Comparison of ENCODE assay signal across 17 cellular contexts in the genomic region with DNA sequence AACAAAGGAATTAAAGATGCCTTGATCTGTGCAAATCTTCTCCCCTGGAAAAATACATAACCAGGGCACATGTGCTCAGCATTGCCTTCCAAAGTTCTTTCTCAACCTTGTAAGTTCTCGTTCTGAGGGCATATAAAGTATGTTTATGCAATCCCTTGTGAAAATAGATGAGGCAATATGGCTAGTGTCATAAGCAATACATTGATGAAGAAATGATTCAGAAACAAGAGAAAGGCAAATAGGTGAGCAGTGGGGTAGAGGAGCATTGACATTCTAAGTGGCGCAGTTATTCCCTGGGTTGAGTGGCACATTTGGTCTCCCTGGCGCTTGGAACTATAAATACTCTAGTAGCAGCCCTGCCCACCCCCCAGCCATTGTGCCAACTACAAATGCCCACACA. TPM values are rescaled to one million over a fixed set of nuclear protein-coding genes. Genes with fewer than 3 reads are reported as not detected.
DNase-seq lines count a peak whose midpoint lies in the region; ATAC-seq and TF ChIP-seq lines count a peak whose summit lies in the region.
"Had no signal": no experiment of that assay in that cellular context is flagged by ENCODE, and none has a peak within 500 bp of the region (broad histone marks: within the 10 kb centered on the region; RNA-seq: fewer than 3 reads in every experiment).

No MANE protein-coding gene starts in this region.

- no peak for ATAC-seq in stimulated activated naive CD8-positive, alpha-beta T cell treated with anti-CD3 and anti-CD28 coated beads, Interleukin-15, amount 100 ng/mL, for 72 hours
- ATAC-seq in stimulated activated naive CD8-positive, alpha-beta T cell treated with anti-CD3 and anti-CD28 coated beads, Interleukin-15, Interleukin-2, amounts not matched to agents 100 U/mL and 50 U/mL, for 24 hours, result no peak
- ATAC-seq in HG02970 (IDR thresholded peaks at IDR 0.05; ENCODE audit: low FRiP score, unreplicated experiment), result no peak
- ATAC-seq in GM18502 (IDR thresholded peaks at IDR 0.05; ENCODE audit: poor library complexity, unreplicated experiment), result no peak

- no peak overlapping the region for H3K4me3 ChIP-seq in SK-N-MC
- H3K4me3 ChIP-seq in fibroblast of the aortic adventitia (ENCODE audit: low read depth, low read length), result no peak overlapping the region
- H3K4me3 ChIP-seq: lung, skin epidermis, thoracic aorta had no signal

- no peaks in the 10 kb centered on the region for H3K36me3 ChIP-seq in SK-N-MC (ENCODE audit: insufficient read depth, low read length)
- H3K36me3 ChIP-seq: thoracic aorta had no signal

- H3K9me3 ChIP-seq in SK-N-MC (ENCODE audit: low read depth, low read length), result no peaks in the 10 kb centered on the region
- H3K9me3 ChIP-seq: thoracic aorta had no signal

- peaks cover 38% of the 10 kb centered on the region for H3K4me1 Mint-ChIP-seq in stimulated activated naive CD8-positive, alpha-beta T cell treated with anti-CD3 and anti-CD28 coated beads, Interleukin-15, amount 100 ng/mL, for 72 hours

- no peaks in the 10 kb centered on the region for H3K27me3 Mint-ChIP-seq in stimulated activated naive CD8-positive, alpha-beta T cell treated with anti-CD3 and anti-CD28 coated beads, Interleukin-15, amount 100 ng/mL, for 72 hours

- H3K27ac Mint-ChIP-seq in stimulated activated naive CD8-positive, alpha-beta T cell treated with anti-CD3 and anti-CD28 coated beads, Interleukin-15, amount 100 ng/mL, for 72 hours, result peak overlapping the region; percentile 24 to 30

- H3K27ac ChIP-seq in SK-N-MC, result peak overlapping the region; percentile 66
- H3K27ac ChIP-seq: skin epidermis, thoracic aorta had no signal

- peaks cover 8 to 14% of the 10 kb centered on the region in 2 donors for H3K9me3 Mint-ChIP-seq in stimulated activated naive CD8-positive, alpha-beta T cell treated with anti-CD3 and anti-CD28 coated beads, Interleukin-15, amount 100 ng/mL, for 72 hours

- H3K9ac ChIP-seq in SK-N-MC (ENCODE audit: insufficient read length), result peak overlapping the region; percentile 24

- TF ChIP-seq CTCF in fibroblast of the aortic adventitia (IDR thresholded peaks at IDR 0.05; ENCODE audit: insufficient read depth, low read length), result no peak

- DNase-seq in stimulated activated naive CD8-positive, alpha-beta T cell treated with anti-CD3 and anti-CD28 coated beads, Interleukin-15, amount 100 ng/mL, for 72 hours, result no peak
- DNase-seq in stimulated activated naive CD8-positive, alpha-beta T cell treated with anti-CD3 and anti-CD28 coated beads, Interleukin-15, Interleukin-2, amounts not matched to agents 100 U/mL and 50 U/mL, for 24 hours, result no peak
- DNase-seq in SK-N-MC (ENCODE audit: low read depth, low spot score), result no peak
- peak; percentile 65 for DNase-seq in fibroblast of the aortic adventitia (ENCODE audit: low read depth)
- DNase-seq in stimulated activated CD4-positive, alpha-beta T cell treated with anti-CD3 and anti-CD28 coated beads, Interleukin-4, amount 100 ng/mL, for 24 hours, result no peak
- no peak for DNase-seq in DMS79 (lab: John Stamatoyannopoulos, UW)
- DNase-seq: activated naive CD4-positive, alpha-beta T cell treated with Interleukin-2 at 50 U/mL for 16 hours; central memory CD4-positive, alpha-beta T cell; DMS153; NCI-H1436 treated with DMSO at 0.1 percent for 48 hours; NCI-H748 treated with DMSO at 0.1 percent for 48 hours; Right ventricle myocardium superior had no signal

- no peak overlapping the region for H3K4me3 Mint-ChIP-seq in stimulated activated naive CD8-positive, alpha-beta T cell treated with anti-CD3 and anti-CD28 coated beads, Interleukin-15, amount 100 ng/mL, for 72 hours

RNA-seq across cellular contexts. Expression of gene PGAP1, which starts 57.4 kb away (rescaled TPM):
- total RNA-seq in fibroblast of the aortic adventitia (ENCODE audit: low replicate concordance), result 10.3 and 14.7 TPM in 2 replicates
